ENCODE assay signal across 8 cellular contexts in genomic region chr4:150078041-150078995, GRCh38. TPM values are rescaled to one million over a fixed set of nuclear protein-coding genes. Genes with fewer than 3 reads are reported as not detected.
DNase-seq lines count a peak whose midpoint lies in the region; ATAC-seq and TF ChIP-seq lines count a peak whose summit lies in the region.
"Had no signal": no experiment of that assay in that cellular context is flagged by ENCODE, and none has a peak within 500 bp of the region (broad histone marks: within the 10 kb centered on the region; RNA-seq: fewer than 3 reads in every experiment).

Gene DCLK2 (plus strand): TSS chr4:150078445. CDS start chr4:150079028, 583 bp downstream.

- BruUV-seq in PC-3 (replicated peaks; lab: Mats Ljungman, UMichigan): no TSS peak

- H3K9ac ChIP-seq in PC-3 (ENCODE audit: low read length) (no peak within 1 kb of the TSS), iPS-15b (ENCODE audit: low read depth, low read length) (no peak within 1 kb of the TSS)

- H3K9me3 ChIP-seq in PC-3 (ENCODE audit: low read length) (no peaks in the 10 kb centered on the region), breast epithelium (no peaks in the 10 kb centered on the region), iPS-15b (ENCODE audit: control insufficient read depth, insufficient read depth, low read length) (no peaks in the 10 kb centered on the region)

- no peaks in the 10 kb centered on the region for H4K20me1 ChIP-seq in PC-3 (ENCODE audit: low read length)

- no peaks in the 10 kb centered on the region for H3F3A ChIP-seq in PC-3 (ENCODE audit: low read length, unreplicated experiment)

- peak within 1 kb of the TSS; percentile 35; the same call in 1 of the 2 replicates for H3K4me3 ChIP-seq in GM08714 (ENCODE audit: low read length)
- H3K4me3 ChIP-seq in PC-3 (ENCODE audit: low read length): peak within 1 kb of the TSS; percentile 75
- peak within 1 kb of the TSS; percentile 54 to 94 (median 69) for H3K4me3 ChIP-seq in breast epithelium
- H3K4me3 ChIP-seq in iPS-15b (ENCODE audit: low read depth, low read length): peak within 1 kb of the TSS; percentile 56

- no peak for TF ChIP-seq POLR2A in breast epithelium (IDR thresholded peaks at IDR 0.05)

- POLR2A ChIA-PET in PC-3 (lab: Charles Lee; ENCODE audit: unreplicated experiment): no interaction called here

- H3K27ac ChIP-seq in PC-3 (ENCODE audit: low read length): no peak within 1 kb of the TSS
- peak within 1 kb of the TSS; percentile 50 to 92 for H3K27ac ChIP-seq in breast epithelium
- H3K27ac ChIP-seq: epithelial cell of prostate had no signal

- no peaks in the 10 kb centered on the region for H3K9me2 ChIP-seq in PC-3 (replicated peaks; ENCODE audit: low read length)

- H2AFZ ChIP-seq in PC-3 (ENCODE audit: low read length): peak within 1 kb of the TSS; percentile 87

- no peaks in the 10 kb centered on the region for H3K27me3 ChIP-seq in PC-3 (ENCODE audit: low read length)
- H3K27me3 ChIP-seq in breast epithelium: no peaks in the 10 kb centered on the region
- peaks cover 38% of the 10 kb centered on the region for H3K27me3 ChIP-seq in iPS-15b (ENCODE audit: control insufficient read depth, insufficient read depth, low read length)

- ATAC-seq in PC-3 (peak; percentile 68), HG03469 (IDR thresholded peaks at IDR 0.05; ENCODE audit: unreplicated experiment) (no peak)

- no peaks in the 10 kb centered on the region for H3K36me3 ChIP-seq in PC-3 (ENCODE audit: low read depth, low read length)
- no peaks in the 10 kb centered on the region for H3K36me3 ChIP-seq in breast epithelium
- no peaks in the 10 kb centered on the region for H3K36me3 ChIP-seq in iPS-15b (ENCODE audit: control insufficient read depth, insufficient read depth, low read length)

- DNase-seq in HPDE6-E6E7 (ENCODE audit: extremely low spot score): peak; percentile 22
- DNase-seq in PC-3: peak; percentile 50
- DNase-seq in breast epithelium (ENCODE audit: low spot score in 2 of 2): peak; percentile 23 to 66
- peak; percentile 21 for DNase-seq in renal cortical epithelial cell (ENCODE audit: low read depth)

- no peaks in the 10 kb centered on the region for H3K79me2 ChIP-seq in PC-3 (ENCODE audit: low read length)

- peaks cover 4% of the 10 kb centered on the region; the same call in 1 of the 2 replicates for H3K4me1 ChIP-seq in PC-3 (ENCODE audit: insufficient read depth, low read length)
- H3K4me1 ChIP-seq in breast epithelium: peaks cover 0 to 5% of the 10 kb centered on the region in 2 donors
- no peaks in the 10 kb centered on the region for H3K4me1 ChIP-seq in iPS-15b (ENCODE audit: control insufficient read depth, insufficient read depth, low read length)

- TF ChIP-seq CTCF in PC-3 (conservative IDR thresholded peaks at IDR 0.05; ENCODE audit: low read depth, low read length) (no peak), breast epithelium (IDR thresholded peaks at IDR 0.05) (no peak)

- H3K4me2 ChIP-seq in PC-3 (ENCODE audit: low read length): peak within 1 kb of the TSS; percentile 97

- intact Hi-C loops in PC-3 (cut with micrococcal nuclease) (loop anchor here (5.0 kb wide), 1 partner anchor 66 kb away; no protein-coding TSS in a partner anchor), breast epithelium (cut with DNase I; ENCODE audit: low total_unique reads) (no loop called here)

- CTCF ChIA-PET in PC-3 (lab: Charles Lee): interaction anchor here (0.6 to 1.1 kb wide), 2 partner anchors 35 to 80 kb away, joined by 3 to 4 read pairs; no protein-coding TSS in a partner anchor

RNA-seq across cellular contexts. Expression of gene DCLK2, which starts in this region (rescaled TPM):
- 1.2 TPM in 2 replicates for total RNA-seq in PC-3 (2014; rRNA removed)
- total RNA-seq in breast epithelium: 1 to 10 TPM; 3.4 to 5.2 (median 4.0) TPM
- 2.7 and 6.4 TPM in 2 replicates for total RNA-seq in renal cortical epithelial cell
